ENCODE assay signal across 10 cellular contexts in the genomic region with DNA sequence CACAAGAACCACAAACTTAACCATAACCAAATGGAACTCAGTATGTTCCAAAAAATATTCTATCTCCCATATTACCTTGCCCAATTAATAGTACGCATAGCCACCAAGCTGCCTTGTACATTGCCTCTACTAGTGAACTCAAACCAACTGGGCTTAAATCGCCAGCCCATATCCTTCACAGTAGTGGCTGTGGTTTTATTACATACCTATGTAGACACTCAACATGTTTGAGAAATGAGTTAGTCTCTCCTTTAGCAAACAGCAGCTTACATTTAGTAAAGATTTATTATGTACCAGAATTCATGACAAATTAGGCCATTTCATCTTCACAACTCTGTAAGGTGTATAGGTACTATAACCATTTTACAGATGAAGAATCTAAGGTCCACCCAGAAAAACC. TPM values are rescaled to one million over a fixed set of nuclear protein-coding genes. Genes with fewer than 3 reads are reported as not detected.
A peak's percentile ranks its signal among the peaks of the same experiment; 100 is the strongest.
DNase-seq lines count a peak whose midpoint lies in the region; ATAC-seq and TF ChIP-seq lines count a peak whose summit lies in the region.
"Had no signal": no experiment of that assay in that cellular context is flagged by ENCODE, and none has a peak within 500 bp of the region (broad histone marks: within the 10 kb centered on the region; RNA-seq: fewer than 3 reads in every experiment).

No MANE protein-coding gene starts in this region.

- POLR2A ChIA-PET in CD4-positive, alpha-beta T cell (lab: Charles Lee), result no interaction called here
- POLR2A ChIA-PET in naive thymus-derived CD8-positive, alpha-beta T cell (lab: Charles Lee), result interaction anchor here (0.7 to 0.9 kb wide), 2 partner anchors 17 to 90 kb away, joined by 3 read pairs; no protein-coding TSS in a partner anchor

- in situ Hi-C loops in brain microvascular endothelial cell (cut with HindIII; ENCODE audit: low pct_ligation_motif_present, low sequenced_read_pairs), result no loop called here

- no peak overlapping the region for H3K4me3 ChIP-seq in brain microvascular endothelial cell (ENCODE audit: low read depth, low read length)
- H3K4me3 ChIP-seq: coronary artery had no signal

- H3K27me3 Mint-ChIP-seq in CD4-positive, alpha-beta T cell, result no peaks in the 10 kb centered on the region
- H3K27me3 Mint-ChIP-seq in IgD-negative memory B cell, result no peaks in the 10 kb centered on the region
- H3K27me3 Mint-ChIP-seq in naive thymus-derived CD8-positive, alpha-beta T cell, result no peaks in the 10 kb centered on the region
- H3K27me3 Mint-ChIP-seq: activated CD8-positive, alpha-beta T cell treated with anti-CD3 and anti-CD28 coated beads for 36 hours had no signal

- H3K27me3 ChIP-seq in CD4-positive, alpha-beta T cell (ENCODE audit: control insufficient read depth, insufficient read depth, low read length), result no peaks in the 10 kb centered on the region
- no peaks in the 10 kb centered on the region for H3K27me3 ChIP-seq in brain microvascular endothelial cell (replicated peaks)

- TF ChIP-seq CTCF in CD4-positive, alpha-beta T cell (IDR thresholded peaks at IDR 0.05), result no peak
- no peak for TF ChIP-seq CTCF in brain microvascular endothelial cell (IDR thresholded peaks at IDR 0.05; ENCODE audit: low read depth, low read length, missing control alignments)

- no peak for ATAC-seq in CD4-positive, alpha-beta T cell (ENCODE audit: poor library complexity)
- ATAC-seq in naive thymus-derived CD8-positive, alpha-beta T cell, result no peak
- ATAC-seq: activated CD8-positive, alpha-beta T cell treated with anti-CD3 and anti-CD28 coated beads for 36 hours had no signal

- H3K36me3 ChIP-seq in brain microvascular endothelial cell (replicated peaks), result no peaks in the 10 kb centered on the region

- peak overlapping the region; percentile 51 for H3K27ac Mint-ChIP-seq in CD4-positive, alpha-beta T cell
- peak overlapping the region; percentile 7 to 91 (median 20) for H3K27ac Mint-ChIP-seq in IgD-negative memory B cell
- H3K27ac Mint-ChIP-seq in naive thymus-derived CD8-positive, alpha-beta T cell, result peak overlapping the region in 9 of 10 donors; percentile 12 to 88 (median 44)

- no peak overlapping the region for H3K27ac ChIP-seq in CD4-positive, alpha-beta T cell (ENCODE audit: low read depth, low read length)
- H3K27ac ChIP-seq in brain microvascular endothelial cell, result no peak overlapping the region
- H3K27ac ChIP-seq: coronary artery had no signal

- no peaks in the 10 kb centered on the region for H3K9me3 Mint-ChIP-seq in CD4-positive, alpha-beta T cell
- H3K9me3 Mint-ChIP-seq in IgD-negative memory B cell, result no peaks in the 10 kb centered on the region
- no peaks in the 10 kb centered on the region for H3K9me3 Mint-ChIP-seq in naive thymus-derived CD8-positive, alpha-beta T cell
- H3K9me3 Mint-ChIP-seq: activated CD8-positive, alpha-beta T cell treated with anti-CD3 and anti-CD28 coated beads for 36 hours had no signal

- peak overlapping the region; percentile 4 for H3K4me3 Mint-ChIP-seq in CD4-positive, alpha-beta T cell
- H3K4me3 Mint-ChIP-seq in IgD-negative memory B cell, result peak overlapping the region; percentile 9 to 63 (median 42)
- H3K4me3 Mint-ChIP-seq in naive thymus-derived CD8-positive, alpha-beta T cell, result peak overlapping the region in 8 of 10 donors; percentile 5 to 65 (median 36)
- H3K4me3 Mint-ChIP-seq: activated CD8-positive, alpha-beta T cell treated with anti-CD3 and anti-CD28 coated beads for 36 hours had no signal

- H3K4me1 Mint-ChIP-seq in CD4-positive, alpha-beta T cell (ENCODE audit: low read depth), result peaks cover 91% of the 10 kb centered on the region
- peaks cover 84 to 86% (median 85%) of the 10 kb centered on the region in 3 donors for H3K4me1 Mint-ChIP-seq in IgD-negative memory B cell
- peaks cover 54 to 97% (median 92%) of the 10 kb centered on the region in 4 donors for H3K4me1 Mint-ChIP-seq in naive thymus-derived CD8-positive, alpha-beta T cell

- H3K36me3 Mint-ChIP-seq in CD4-positive, alpha-beta T cell (ENCODE audit: low read depth), result peaks cover 8% of the 10 kb centered on the region
- no peaks in the 10 kb centered on the region for H3K36me3 Mint-ChIP-seq in IgD-negative memory B cell
- peaks cover 0 to 6% (median 0%) of the 10 kb centered on the region in 3 donors for H3K36me3 Mint-ChIP-seq in naive thymus-derived CD8-positive, alpha-beta T cell

- intact Hi-C loops in CD4-positive, alpha-beta T cell (cut with DNase I, micrococcal nuclease), result loop anchor here in 1 of 2 experiments (2.0 kb wide), 1 partner anchor 13 kb away; no protein-coding TSS in a partner anchor

- no peak for DNase-seq in CD4-positive, alpha-beta T cell
- DNase-seq in brain microvascular endothelial cell (peak; percentile 69), NCI-H2107 (lab: John Stamatoyannopoulos, UW) (no peak), 8988T (no peak)
- no peak for DNase-seq in naive thymus-derived CD8-positive, alpha-beta T cell
- no peak for DNase-seq in stimulated activated CD4-positive, alpha-beta T cell treated with anti-CD3 and anti-CD28 coated beads, Interleukin-4, amount 100 ng/mL, for 1 hour
- DNase-seq in activated CD4-positive, alpha-beta T cell treated with anti-CD3 and anti-CD28 coated beads, Interleukin-2, amount 50 U/mL, for 1 hour, result no peak
- DNase-seq: activated CD8-positive, alpha-beta T cell treated with anti-CD3 and anti-CD28 coated beads for 36 hours had no signal

- no peaks in the 10 kb centered on the region for H3K9me3 ChIP-seq in CD4-positive, alpha-beta T cell (ENCODE audit: control insufficient read depth, low read length)

- CTCF ChIA-PET in CD4-positive, alpha-beta T cell (lab: Charles Lee), result no interaction called here

RNA-seq across cellular contexts. Expression of a gene that starts 41.4 kb away (rescaled TPM):
- 10 to 100 TPM; 88.8 to 92.6 TPM for total RNA-seq in CD4-positive, alpha-beta T cell
- polyA plus RNA-seq in IgD-negative memory B cell, result 333 TPM
- total RNA-seq in naive thymus-derived CD8-positive, alpha-beta T cell, result 100 to 1,000 TPM; 143 to 145 TPM
- polyA plus RNA-seq in naive thymus-derived CD8-positive, alpha-beta T cell, result 100 to 1,000 TPM; 130 to 162 (median 154) TPM
